16 cellular contexts compared by ENCODE assay signal in genomic region chr2:205245652-205246051, GRCh38.
DNase-seq lines count a peak whose midpoint lies in the region; TF ChIP-seq lines count a peak whose summit lies in the region.
"Had no signal": no experiment of that assay in that cellular context is flagged by ENCODE, and none has a peak within 500 bp of the region (broad histone marks: within the 10 kb centered on the region; RNA-seq: fewer than 3 reads in every experiment).

No MANE protein-coding gene starts in this region.

- H3K4me2 ChIP-seq in smooth muscle cell: no peak overlapping the region

- H3K9me3 ChIP-seq in smooth muscle cell (replicated peaks; ENCODE audit: low read depth): no peaks in the 10 kb centered on the region
- H3K9me3 ChIP-seq: ovary had no signal

- DNase-seq in GM04504 (ENCODE audit: low read depth): peak; percentile 52
- peak; percentile 26 for DNase-seq in amniotic epithelial cell (ENCODE audit: low read depth)
- peak; percentile 41 to 56 for DNase-seq in foreskin fibroblast
- peak; percentile 3 for DNase-seq in putamen (ENCODE audit: low spot score)
- DNase-seq in GM19240 (ENCODE audit: insufficient read length, low spot score): no peak
- DNase-seq in smooth muscle cell (lab: John Stamatoyannopoulos, UW; ENCODE audit: unreplicated experiment): no peak
- DNase-seq in Kasumi-1 (lab: John Stamatoyannopoulos, UW): no peak
- DNase-seq in UCSD-AML1 (lab: John Stamatoyannopoulos, UW; ENCODE audit: unreplicated experiment): no peak
- DNase-seq: activated naive CD4-positive, alpha-beta T cell treated with anti-CD3 and anti-CD28 coated beads, Interleukin-2, amount 50 U/mL, for 16 hours; CD4-positive, alpha-beta memory T cell; GF-D8; glutamatergic neuron; MM.1S; ovary; stimulated activated naive CD4-positive, alpha-beta T cell treated with Interleukin-2 at 50 U/mL for 16 hours had no signal

- H3K4me3 ChIP-seq in foreskin fibroblast (ENCODE audit: low read depth in 1 of 2, low read length in 2 of 2) (no peak overlapping the region), smooth muscle cell (no peak overlapping the region)
- H3K4me3 ChIP-seq: coronary artery, ovary had no signal

- H3K27ac ChIP-seq in smooth muscle cell (ENCODE audit: low read depth): no peak overlapping the region
- H3K27ac ChIP-seq: coronary artery, ovary had no signal

- H3K36me3 ChIP-seq in smooth muscle cell (ENCODE audit: low read depth): peaks cover 3% of the 10 kb centered on the region
- H3K36me3 ChIP-seq: ovary had no signal

- TF ChIP-seq CTCF in foreskin fibroblast (IDR thresholded peaks at IDR 0.05; ENCODE audit: low read depth, low read length): no peak
- no peak for TF ChIP-seq CTCF in smooth muscle cell (IDR thresholded peaks at IDR 0.05; ENCODE audit: borderline replicate concordance, insufficient read depth, poor library complexity, severe bottlenecking)

- H3K4me1 ChIP-seq in smooth muscle cell (ENCODE audit: low read depth): no peaks in the 10 kb centered on the region

- H4K20me1 ChIP-seq in smooth muscle cell (ENCODE audit: low read depth): no peaks in the 10 kb centered on the region

- H3K27me3 ChIP-seq in smooth muscle cell (ENCODE audit: low read depth): no peaks in the 10 kb centered on the region
- H3K27me3 ChIP-seq: ovary had no signal

- WGBS in smooth muscle cell (ENCODE audit: low lambda C conversion rate): 68% methylated on average over 2 of the region's 2 CpGs

- no peaks in the 10 kb centered on the region for H3F3A ChIP-seq in smooth muscle cell (ENCODE audit: low read depth)

- H2AFZ ChIP-seq in smooth muscle cell (ENCODE audit: low read depth): no peak overlapping the region

- no peak overlapping the region for H3K9ac ChIP-seq in smooth muscle cell (ENCODE audit: low read depth)

- H3K79me2 ChIP-seq in smooth muscle cell (ENCODE audit: low read depth): no peaks in the 10 kb centered on the region

Comparison
In these comparisons a context has a peak if more than half of its experiments do, and no peak if none do; other contexts are left out.
1. DNase-seq: peak in GM04504 (single experiment), amniotic epithelial cell (single experiment), foreskin fibroblast (2 of 2) and putamen (single experiment); none in GM19240 (single experiment), smooth muscle cell (single experiment), Kasumi-1 (0 of 2) and UCSD-AML1 (single experiment).